37 cellular contexts compared by ENCODE assay signal in the genomic region with DNA sequence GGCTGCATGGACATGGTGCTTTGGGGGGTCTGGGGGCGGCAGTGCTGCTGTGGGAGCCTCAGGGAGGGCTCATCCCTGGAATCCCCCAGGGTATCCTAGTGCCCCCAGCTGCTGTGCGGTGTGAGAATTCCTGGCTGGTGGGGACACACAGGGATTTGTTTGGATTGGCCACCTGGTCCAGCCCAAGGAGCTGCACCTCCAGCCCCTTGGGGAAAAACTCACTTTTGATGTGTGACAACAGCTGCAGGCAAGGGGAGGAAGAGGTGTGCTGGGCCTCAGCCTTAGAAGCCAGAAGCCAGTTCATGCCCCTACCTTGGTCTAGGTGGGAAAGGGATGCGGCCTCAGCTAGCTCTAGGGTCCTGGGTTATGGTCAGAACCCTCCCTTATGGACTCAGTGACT. TPM values are rescaled to one million over a fixed set of nuclear protein-coding genes. Genes with fewer than 3 reads are reported as not detected.
"Had no signal": no experiment of that assay in that cellular context is flagged by ENCODE, and none has a peak within 500 bp of the region (broad histone marks: within the 10 kb centered on the region; RNA-seq: fewer than 3 reads in every experiment).

No MANE protein-coding gene starts in this region.

- H3K27me3 ChIP-seq: adrenal gland, body of pancreas, brain microvascular endothelial cell, breast epithelium had no signal

- FAIRE-seq: astrocyte, TTC549 had no signal

- H3K27ac ChIP-seq: adrenal gland, body of pancreas, brain microvascular endothelial cell, breast epithelium, VCaP had no signal

- ATAC-seq: activated CD8-positive, alpha-beta T cell treated with anti-CD3 and anti-CD28 coated beads for 36 hours; activated naive CD4-positive, alpha-beta T cell treated with anti-CD3 and anti-CD28 coated beads, Interleukin-2, amount 50 U/mL, for 72 hours; activated T-cell treated with anti-CD3 and anti-CD28 coated beads, Interleukin-2, amount 50 U/mL, for 4 hours; activated T-cell treated with anti-CD3 and anti-CD28 coated beads, Interleukin-2, amount 50 U/mL, for 72 hours; activated T-helper 17 cell treated with anti-CD3 and anti-CD28 coated beads, Interleukin-2, amount 50 U/mL, for 72 hours; body of pancreas had no signal

- H3K9me3 ChIP-seq: adrenal gland, body of pancreas, breast epithelium had no signal

- H3K4me1 ChIP-seq: body of pancreas, breast epithelium had no signal

- H3K4me3 Mint-ChIP-seq: activated B cell treated with CpG ODN at 0.5 μM for 24 hours; activated CD4-positive, alpha-beta memory T cell treated with anti-CD3 and anti-CD28 coated beads for 36 hours; activated CD4-positive, alpha-beta T cell treated with anti-CD3 and anti-CD28 coated beads, Interleukin-2, amount 10 ng/mL, durations not matched to agents 24 days and 14 days; activated CD8-positive, alpha-beta T cell treated with anti-CD3 and anti-CD28 coated beads for 36 hours; activated naive CD4-positive, alpha-beta T cell treated with anti-CD3 and anti-CD28 coated beads for 36 hours; activated naive CD8-positive, alpha-beta T cell treated with anti-CD3 and anti-CD28 coated beads for 36 hours; activated T-cell treated with anti-CD3 and anti-CD28 coated beads, Interleukin-2, amount 50 U/mL, for 4 hours; activated T-cell treated with anti-CD3 and anti-CD28 coated beads, Interleukin-2, amount 50 U/mL, for 72 hours; activated T-helper 1 cell treated with anti-CD3 and anti-CD28 coated beads, Interleukin-12 subunit alpha, Interleukin-12 subunit beta, Interleukin-2, Interleukin-4 antibody, amounts not matched to agents 30 ng/mL and 10 ng/mL and 1 ng/mL, durations not matched to agents 14 hours and 24 hours and 36 hours; activated T-helper 17 cell treated with anti-CD3 and anti-CD28 coated beads, Interleukin-2, amount 50 U/mL, for 72 hours; T-helper 1 cell treated with Interleukin-12 subunit alpha and Interleukin-12 subunit beta and Interleukin-4 antibody, amounts not matched to agents 30 μg/mL and 1 μg/mL, for 36 hours; T-helper 2 cell treated with Interferon-gamma antibody and Interleukin-4, amounts not matched to agents 5 μg/mL and 100 μg/mL, for 36 hours had no signal

- H3K36me3 ChIP-seq: adrenal gland, brain microvascular endothelial cell, breast epithelium had no signal

- DNase-seq: activated B cell treated with CpG ODN at 0.5 μM for 24 hours; activated CD4-positive, alpha-beta memory T cell treated with anti-CD3 and anti-CD28 coated beads for 36 hours; activated CD4-positive, alpha-beta T cell treated with anti-CD3 and anti-CD28 coated beads for 4 hours; activated CD4-positive, alpha-beta T cell treated with anti-CD3 and anti-CD28 coated beads, Interleukin-2, amount 50 U/mL, for 1 hour; activated CD4-positive, alpha-beta T cell treated with anti-CD3 and anti-CD28 coated beads, Interleukin-2, amount 50 U/mL, for 4 hours; activated CD4-positive, CD25-positive, alpha-beta regulatory T cell treated with anti-CD3 and anti-CD28 coated beads, Interleukin-2, amount 50 U/mL, for 72 hours; activated CD8-positive, alpha-beta memory T cell treated with anti-CD3 and anti-CD28 coated beads, Interleukin-2, amount 50 U/mL, for 4 hours; activated CD8-positive, alpha-beta T cell treated with anti-CD3 and anti-CD28 coated beads for 36 hours; activated naive CD4-positive, alpha-beta T cell; activated naive CD4-positive, alpha-beta T cell treated with anti-CD3 and anti-CD28 coated beads for 36 hours; activated naive CD4-positive, alpha-beta T cell treated with anti-CD3 and anti-CD28 coated beads, Interleukin-2, amount 50 U/mL, for 16 hours; activated naive CD8-positive, alpha-beta T cell treated with anti-CD3 and anti-CD28 coated beads for 36 hours; activated T-cell treated with anti-CD3 and anti-CD28 coated beads for 4 hours; activated T-cell treated with anti-CD3 and anti-CD28 coated beads, Interleukin-2, amount 50 U/mL, for 1 hour; activated T-cell treated with anti-CD3 and anti-CD28 coated beads, Interleukin-2, amount 50 U/mL, for 4 hours; activated T-cell treated with anti-CD3 and anti-CD28 coated beads, Interleukin-2, amount 50 U/mL, for 72 hours; adrenal gland; amniotic stem cell; body of pancreas; brain microvascular endothelial cell; central memory CD4-positive, alpha-beta T cell; SW 1271; T-helper 1 cell; T-helper 2 cell; T-helper 9 cell had no signal

- H3K4me3 ChIP-seq: adrenal gland, body of pancreas, breast epithelium had no signal

- H3K36me3 Mint-ChIP-seq: activated CD4-positive, alpha-beta memory T cell treated with anti-CD3 and anti-CD28 coated beads for 36 hours; activated naive CD4-positive, alpha-beta T cell treated with anti-CD3 and anti-CD28 coated beads, Interleukin-2, amount 50 U/mL, for 72 hours; activated naive CD8-positive, alpha-beta T cell treated with anti-CD3 and anti-CD28 coated beads for 36 hours had no signal

- H3K4me1 Mint-ChIP-seq: activated B cell treated with CpG ODN at 0.5 μM for 24 hours; activated CD4-positive, alpha-beta T cell treated with anti-CD3 and anti-CD28 coated beads, Interleukin-2, amount 10 ng/mL, durations not matched to agents 24 days and 14 days; activated naive CD8-positive, alpha-beta T cell treated with anti-CD3 and anti-CD28 coated beads for 36 hours; activated T-helper 17 cell treated with anti-CD3 and anti-CD28 coated beads, Interleukin-2, amount 50 U/mL, for 72 hours had no signal

- H3K27ac Mint-ChIP-seq: activated B cell treated with CpG ODN at 0.5 μM for 24 hours; activated CD4-positive, alpha-beta memory T cell treated with anti-CD3 and anti-CD28 coated beads for 36 hours; activated CD4-positive, alpha-beta T cell treated with anti-CD3 and anti-CD28 coated beads, Interleukin-2, amount 10 ng/mL, durations not matched to agents 24 days and 14 days; activated CD8-positive, alpha-beta T cell treated with anti-CD3 and anti-CD28 coated beads for 36 hours; activated naive CD4-positive, alpha-beta T cell treated with anti-CD3 and anti-CD28 coated beads for 36 hours; activated naive CD8-positive, alpha-beta T cell treated with anti-CD3 and anti-CD28 coated beads for 36 hours; activated T-cell treated with anti-CD3 and anti-CD28 coated beads, Interleukin-2, amount 50 U/mL, for 72 hours; activated T-helper 1 cell treated with anti-CD3 and anti-CD28 coated beads, Interleukin-12 subunit alpha, Interleukin-12 subunit beta, Interleukin-2, Interleukin-4 antibody, amounts not matched to agents 30 ng/mL and 10 ng/mL and 1 ng/mL, durations not matched to agents 14 hours and 24 hours and 36 hours; T-helper 1 cell treated with Interleukin-12 subunit alpha and Interleukin-12 subunit beta and Interleukin-4 antibody, amounts not matched to agents 30 μg/mL and 1 μg/mL, for 36 hours; T-helper 2 cell treated with Interferon-gamma antibody and Interleukin-4, amounts not matched to agents 5 μg/mL and 100 μg/mL, for 36 hours had no signal

- H3K9me3 Mint-ChIP-seq: activated B cell treated with CpG ODN at 0.5 μM for 24 hours; activated CD4-positive, alpha-beta memory T cell treated with anti-CD3 and anti-CD28 coated beads for 36 hours; activated CD4-positive, alpha-beta T cell treated with anti-CD3 and anti-CD28 coated beads, Interleukin-2, amount 10 ng/mL, durations not matched to agents 24 days and 14 days; activated CD8-positive, alpha-beta T cell treated with anti-CD3 and anti-CD28 coated beads for 36 hours; activated naive CD4-positive, alpha-beta T cell treated with anti-CD3 and anti-CD28 coated beads for 36 hours; activated naive CD4-positive, alpha-beta T cell treated with anti-CD3 and anti-CD28 coated beads, Interleukin-2, amount 50 U/mL, for 72 hours; activated naive CD8-positive, alpha-beta T cell treated with anti-CD3 and anti-CD28 coated beads for 36 hours; activated T-cell treated with anti-CD3 and anti-CD28 coated beads, Interleukin-2, amount 50 U/mL, for 4 hours; activated T-cell treated with anti-CD3 and anti-CD28 coated beads, Interleukin-2, amount 50 U/mL, for 72 hours; activated T-helper 1 cell treated with anti-CD3 and anti-CD28 coated beads, Interleukin-12 subunit alpha, Interleukin-12 subunit beta, Interleukin-2, Interleukin-4 antibody, amounts not matched to agents 30 ng/mL and 10 ng/mL and 1 ng/mL, durations not matched to agents 14 hours and 24 hours and 36 hours; activated T-helper 17 cell treated with anti-CD3 and anti-CD28 coated beads, Interleukin-2, amount 50 U/mL, for 72 hours; T-helper 1 cell treated with Interleukin-12 subunit alpha and Interleukin-12 subunit beta and Interleukin-4 antibody, amounts not matched to agents 30 μg/mL and 1 μg/mL, for 36 hours; T-helper 2 cell treated with Interferon-gamma antibody and Interleukin-4, amounts not matched to agents 5 μg/mL and 100 μg/mL, for 36 hours had no signal

- H3K27me3 Mint-ChIP-seq: activated CD8-positive, alpha-beta T cell treated with anti-CD3 and anti-CD28 coated beads for 36 hours; activated naive CD8-positive, alpha-beta T cell treated with anti-CD3 and anti-CD28 coated beads for 36 hours had no signal

RNA-seq across cellular contexts. Expression of a gene that starts 44.9 kb away (rescaled TPM):
- total RNA-seq: activated B cell treated with CpG ODN at 0.5 μM for 24 hours; activated CD4-positive, alpha-beta T cell treated with anti-CD3 and anti-CD28 coated beads, Interleukin-2, amount 10 ng/mL, durations not matched to agents 24 days and 14 days; activated CD8-positive, alpha-beta memory T cell treated with anti-CD3 and anti-CD28 coated beads for 36 hours; activated CD8-positive, alpha-beta T cell treated with anti-CD3 and anti-CD28 coated beads for 36 hours; activated naive CD4-positive, alpha-beta T cell treated with anti-CD3 and anti-CD28 coated beads for 36 hours; activated naive CD8-positive, alpha-beta T cell treated with anti-CD3 and anti-CD28 coated beads for 36 hours; activated T-cell treated with anti-CD3 and anti-CD28 coated beads, Interleukin-2, amount 50 U/mL, for 4 hours; activated T-helper 1 cell treated with anti-CD3 and anti-CD28 coated beads, Interleukin-12 subunit alpha, Interleukin-12 subunit beta, Interleukin-2, Interleukin-4 antibody, amounts not matched to agents 30 ng/mL and 10 ng/mL and 1 ng/mL, durations not matched to agents 14 hours and 24 hours and 36 hours; astrocyte; body of pancreas; cardiac septum had no signal
